ENCODE assay signal across 17 cellular contexts in the genomic region with DNA sequence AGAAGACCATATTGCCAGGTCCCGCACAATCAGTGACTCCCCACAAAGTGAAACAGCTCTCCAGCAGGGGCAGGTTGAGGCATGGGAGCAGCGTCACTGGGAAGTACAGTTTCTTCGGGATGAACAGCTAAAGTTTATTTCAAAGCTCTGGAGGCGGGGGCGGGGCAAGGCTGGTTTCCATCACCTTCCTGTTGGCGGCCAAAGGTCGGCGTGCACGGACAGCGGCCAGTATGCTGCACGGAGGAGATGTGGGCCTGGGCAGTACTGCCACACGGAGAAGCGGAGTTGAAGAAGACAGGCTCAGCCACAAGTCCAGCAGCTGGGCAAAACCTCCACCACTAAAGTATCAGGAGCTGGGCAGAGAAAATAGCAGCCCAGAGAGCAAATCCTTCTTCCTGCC. TPM values are rescaled to one million over a fixed set of nuclear protein-coding genes. Genes with fewer than 3 reads are reported as not detected.
A peak's percentile ranks its signal among the peaks of the same experiment; 100 is the strongest.
DNase-seq lines count a peak whose midpoint lies in the region; ATAC-seq and TF ChIP-seq lines count a peak whose summit lies in the region.
"Had no signal": no experiment of that assay in that cellular context is flagged by ENCODE, and none has a peak within 500 bp of the region (broad histone marks: within the 10 kb centered on the region; RNA-seq: fewer than 3 reads in every experiment).

No MANE protein-coding gene starts in this region.

- H3K4me1 ChIP-seq in Peyer's patch: peaks cover 0 to 14% (median 5%) of the 10 kb centered on the region in 4 donors
- H3K4me1 ChIP-seq: A549 had no signal

- peaks cover 24% of the 10 kb centered on the region for H3K27me3 Mint-ChIP-seq in activated CD4-positive, alpha-beta T cell treated with anti-CD3 and anti-CD28 coated beads, Interleukin-2, amount 10 ng/mL, durations not matched to agents 24 days and 14 days

- no peak for TF ChIP-seq CTCF in Peyer's patch (IDR thresholded peaks at IDR 0.05)

- H3K27ac ChIP-seq in Peyer's patch: no peak overlapping the region
- peak overlapping the region in 2 of 21 experiments; percentile 45 to 79 for H3K27ac ChIP-seq in skin epidermis
- H3K27ac ChIP-seq: thyroid gland had no signal

- DNase-seq in activated CD4-positive, alpha-beta T cell treated with anti-CD3 and anti-CD28 coated beads, Interleukin-2, amount 10 ng/mL, durations not matched to agents 24 days and 14 days: no peak
- DNase-seq in activated CD4-positive, alpha-beta T cell treated with anti-CD3 and anti-CD28 coated beads, Interleukin-2, amount 50 U/mL, for 48 hours: no peak
- DNase-seq in Peyer's patch (peak in 2 of 3 donors; percentile 47 to 54), islet precursor cell (peak; percentile 59), NCI-H1436 treated with DMSO at 0.1 percent for 48 hours (lab: John Stamatoyannopoulos, UW) (no peak)
- DNase-seq: activated effector memory CD4-positive, alpha-beta T cell treated with anti-CD3 and anti-CD28 coated beads, Interleukin-2, amount 50 U/mL, for 16 hours; Calu3; NCI-H1092 treated with DMSO at 0.1 percent for 48 hours; NCI-H510A; occipital lobe; thyroid gland had no signal

- peaks cover 0 to 11% (median 0%) of the 10 kb centered on the region in 3 donors for H3K36me3 ChIP-seq in Peyer's patch

- peaks cover 28% of the 10 kb centered on the region for H3K9me3 Mint-ChIP-seq in activated CD4-positive, alpha-beta T cell treated with anti-CD3 and anti-CD28 coated beads, Interleukin-2, amount 10 ng/mL, durations not matched to agents 24 days and 14 days

- peak overlapping the region; percentile 68 for H3K4me3 Mint-ChIP-seq in activated CD4-positive, alpha-beta T cell treated with anti-CD3 and anti-CD28 coated beads, Interleukin-2, amount 10 ng/mL, durations not matched to agents 24 days and 14 days

- intact Hi-C loops in activated CD4-positive, alpha-beta T cell treated with anti-CD3 and anti-CD28 coated beads, Interleukin-2, amount 10 ng/mL, durations not matched to agents 24 days and 14 days (cut with micrococcal nuclease): loop anchor here (5.0 kb wide), 3 partner anchors 296 to 856 kb away; no protein-coding TSS in a partner anchor

- ATAC-seq in GM19035 (IDR thresholded peaks at IDR 0.05; ENCODE audit: unreplicated experiment) (no peak), GM19397 (IDR thresholded peaks at IDR 0.05; ENCODE audit: unreplicated experiment) (no peak)
- ATAC-seq: HepG2 had no signal

- H3K4me1 Mint-ChIP-seq in activated CD4-positive, alpha-beta T cell treated with anti-CD3 and anti-CD28 coated beads, Interleukin-2, amount 10 ng/mL, durations not matched to agents 24 days and 14 days: peaks cover 45% of the 10 kb centered on the region

- no peak overlapping the region for H3K27ac Mint-ChIP-seq in activated CD4-positive, alpha-beta T cell treated with anti-CD3 and anti-CD28 coated beads, Interleukin-2, amount 10 ng/mL, durations not matched to agents 24 days and 14 days
- H3K27ac Mint-ChIP-seq: T-helper 1 cell treated with Interleukin-12 subunit alpha and Interleukin-12 subunit beta and Interleukin-4 antibody, amounts not matched to agents 30 μg/mL and 1 μg/mL, for 36 hours had no signal

- peaks cover 21% of the 10 kb centered on the region for H3K36me3 Mint-ChIP-seq in activated CD4-positive, alpha-beta T cell treated with anti-CD3 and anti-CD28 coated beads, Interleukin-2, amount 10 ng/mL, durations not matched to agents 24 days and 14 days (ENCODE audit: low read depth)

- no peaks in the 10 kb centered on the region for H3K9me3 ChIP-seq in Peyer's patch
- H3K9me3 ChIP-seq: A549, thyroid gland had no signal

- TF ChIP-seq POLR2A in Peyer's patch (IDR thresholded peaks at IDR 0.05): no peak

- no peaks in the 10 kb centered on the region for H3K27me3 ChIP-seq in Peyer's patch
- H3K27me3 ChIP-seq: thyroid gland had no signal

- H3K4me3 ChIP-seq in Peyer's patch (no peak overlapping the region), skin epidermis (peak overlapping the region in 4 of 7 experiments; percentile 41 to 65 (median 58))

RNA-seq across cellular contexts. Expression of gene ZNF518B, which starts 1.0 kb away (rescaled TPM):
- total RNA-seq in activated CD4-positive, alpha-beta T cell treated with anti-CD3 and anti-CD28 coated beads, Interleukin-2, amount 10 ng/mL, durations not matched to agents 24 days and 14 days: 22.9 and 24.5 TPM in 2 replicates
- total RNA-seq in Peyer's patch: 10 to 100 TPM; 13.2 to 26.1 (median 19.7) TPM
- total RNA-seq: Calu3 had no signal

Comparison
In these comparisons a context has a peak if more than half of its experiments do, and no peak if none do; other contexts are left out.
1. DNase-seq: peak in Peyer's patch (2 of 3) and islet precursor cell (single experiment); none in activated CD4-positive, alpha-beta T cell treated with anti-CD3 and anti-CD28 coated beads, Interleukin-2, amount 10 ng/mL, durations not matched to agents 24 days and 14 days (single experiment), activated CD4-positive, alpha-beta T cell treated with anti-CD3 and anti-CD28 coated beads, Interleukin-2, amount 50 U/mL, for 48 hours (0 of 2) and NCI-H1436 treated with DMSO at 0.1 percent for 48 hours (single experiment).
2. H3K4me3 ChIP-seq: peak in skin epidermis (4 of 7); none in Peyer's patch (0 of 4).